1 cellular context compared by ENCODE assay signal in genomic region chr6:36068012-36068392, GRCh38.
TF ChIP-seq lines count a peak whose summit lies in the region.

No MANE protein-coding gene starts in this region.

TF ChIP-seq in K562, 482 proteins besides CTCF, POLR2A, EP300 and RAD21 (continued from another document):
- TF ChIP-seq PHTF2 (CRISPR knock-in tag; IDR thresholded peaks at IDR 0.05) (no peak), ESRRA (IDR thresholded peaks at IDR 0.05; ENCODE audit: borderline replicate concordance, low read depth) (no peak), ATF7 (IDR thresholded peaks at IDR 0.05) (0 out of 2 replicates have a peak, but pooled peaks have one; percentile 6), ADNP (tag; IDR thresholded peaks at IDR 0.05) (peak; percentile 81), GABPB2 (CRISPR knock-in tag; conservative IDR thresholded peaks at IDR 0.05) (no peak), ZNF347 (CRISPR knock-in tag; IDR thresholded peaks at IDR 0.05; ENCODE audit: low read depth) (no peak), XRCC5 (IDR thresholded peaks at IDR 0.05; ENCODE audit: low read depth, low read length) (no peak), GTF2F1 (IDR thresholded peaks at IDR 0.05; ENCODE audit: low read depth, low read length) (no peak)
